27 cellular contexts compared by ENCODE assay signal in the genomic region with DNA sequence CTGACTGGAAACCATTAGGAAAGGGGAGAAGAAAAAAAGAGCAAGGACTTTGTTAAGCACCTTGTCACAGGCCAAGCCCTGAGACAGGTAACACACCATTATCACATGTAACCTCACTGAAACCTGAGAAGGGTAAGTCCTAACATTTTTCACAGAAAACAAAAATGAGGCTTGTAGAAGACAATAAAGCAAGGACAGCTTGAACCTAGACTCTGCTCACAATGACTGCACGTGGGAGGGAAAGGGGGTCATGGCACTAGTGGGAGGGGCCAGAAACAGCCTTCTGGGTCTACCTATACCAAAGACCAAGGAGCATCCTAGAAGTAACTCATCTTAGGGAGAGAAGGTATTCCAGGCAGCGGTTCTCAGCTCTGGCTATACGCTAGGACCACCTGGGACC. TPM values are rescaled to one million over a fixed set of nuclear protein-coding genes. Genes with fewer than 3 reads are reported as not detected.
DNase-seq lines count a peak whose midpoint lies in the region; ATAC-seq lines count a peak whose summit lies in the region.
"Had no signal": no experiment of that assay in that cellular context is flagged by ENCODE, and none has a peak within 500 bp of the region (broad histone marks: within the 10 kb centered on the region; RNA-seq: fewer than 3 reads in every experiment).

No MANE protein-coding gene starts in this region.

- H2BK12ac ChIP-seq in mesenchymal stem cell (ENCODE audit: low read length in 2 of 2) = no peak overlapping the region

- ATAC-seq in HG03469 (IDR thresholded peaks at IDR 0.05; ENCODE audit: unreplicated experiment) = no peak
- ATAC-seq: A549; CD8-positive, alpha-beta T cell; GM12878; PC-3; SK-N-SH treated with all-trans-retinoic acid at 6 μM for 48 hours had no signal

- H2BK120ac ChIP-seq in mesenchymal stem cell (ENCODE audit: low read depth, low read length) = no peak overlapping the region

- H3K36me3 ChIP-seq in SJCRH30 (no peaks in the 10 kb centered on the region; the same call in 1 of the 2 replicates), mesenchymal stem cell (ENCODE audit: control insufficient read depth in 1 of 2, insufficient read depth in 2 of 2, low read depth in 1 of 2, low read length in 2 of 2) (peaks cover 34 to 71% of the 10 kb centered on the region in 2 experiments)
- H3K36me3 ChIP-seq: MG63 had no signal

- no peaks in the 10 kb centered on the region for H3K27me3 Mint-ChIP-seq in activated T-helper 2 cell treated with anti-CD3 and anti-CD28 coated beads, Interferon-gamma antibody, Interleukin-2, Interleukin-4, amounts not matched to agents 10 μg/mL and 5 μg/mL and 100 μg/mL, durations not matched to agents 14 hours and 24 hours and 36 hours (ENCODE audit: low read depth)

- no peak overlapping the region for H2BK5ac ChIP-seq in mesenchymal stem cell (ENCODE audit: low read depth, low read length, poor library complexity, severe bottlenecking)

- H2AK5ac ChIP-seq in mesenchymal stem cell (ENCODE audit: low read length, severe bottlenecking) = peak overlapping the region; percentile 15

- no peaks in the 10 kb centered on the region for H3K9me3 Mint-ChIP-seq in activated T-helper 2 cell treated with anti-CD3 and anti-CD28 coated beads, Interferon-gamma antibody, Interleukin-2, Interleukin-4, amounts not matched to agents 10 μg/mL and 5 μg/mL and 100 μg/mL, durations not matched to agents 14 hours and 24 hours and 36 hours
- H3K9me3 Mint-ChIP-seq: CD8-positive, alpha-beta T cell had no signal

- intact Hi-C loops in activated T-helper 2 cell treated with anti-CD3 and anti-CD28 coated beads, Interferon-gamma antibody, Interleukin-2, Interleukin-4, amounts not matched to agents 10 μg/mL and 5 μg/mL and 100 μg/mL, durations not matched to agents 14 hours and 24 hours and 36 hours (cut with micrococcal nuclease) = no loop called here

- H3K9ac ChIP-seq in mesenchymal stem cell (ENCODE audit: low read length) = no peak overlapping the region

- 89% methylated on average over 3 of the region's 3 CpGs for WGBS in mesenchymal stem cell

- H4K91ac ChIP-seq in mesenchymal stem cell (ENCODE audit: low read length) = no peak overlapping the region

- no peak overlapping the region for H3K4me2 ChIP-seq in mesenchymal stem cell (ENCODE audit: low read length, poor library complexity, severe bottlenecking)
- H3K4me2 ChIP-seq: A549 had no signal

- H3K27me3 ChIP-seq in SJCRH30 (no peaks in the 10 kb centered on the region), mesenchymal stem cell (ENCODE audit: control insufficient read depth in 1 of 2, insufficient read depth in 1 of 2, low read length in 2 of 2) (no peaks in the 10 kb centered on the region)
- H3K27me3 ChIP-seq: MG63 had no signal

- H3K4me3 Mint-ChIP-seq in activated T-helper 2 cell treated with anti-CD3 and anti-CD28 coated beads, Interferon-gamma antibody, Interleukin-2, Interleukin-4, amounts not matched to agents 10 μg/mL and 5 μg/mL and 100 μg/mL, durations not matched to agents 14 hours and 24 hours and 36 hours (ENCODE audit: low read depth) = no peak overlapping the region
- H3K4me3 Mint-ChIP-seq: CD8-positive, alpha-beta T cell had no signal

- H3K4me3 ChIP-seq in SJCRH30 = no peak overlapping the region
- H3K4me3 ChIP-seq in mesenchymal stem cell (ENCODE audit: insufficient read depth in 1 of 2, low read depth in 1 of 2, low read length in 2 of 2) = no peak overlapping the region
- H3K4me3 ChIP-seq: A549, GM12878, MG63 had no signal

- no peak overlapping the region for H3K18ac ChIP-seq in mesenchymal stem cell (ENCODE audit: low read depth in 1 of 2, low read length in 2 of 2)

- no peak overlapping the region for H2AFZ ChIP-seq in mesenchymal stem cell (ENCODE audit: low read depth, low read length)

- H3K4me1 ChIP-seq in SJCRH30 = peaks cover 31% of the 10 kb centered on the region
- peaks cover 17% of the 10 kb centered on the region for H3K4me1 ChIP-seq in mesenchymal stem cell (ENCODE audit: control insufficient read depth, insufficient read depth, low read depth, low read length)
- H3K4me1 ChIP-seq: A549, Caco-2 had no signal

- no peak overlapping the region for H3K4ac ChIP-seq in mesenchymal stem cell (ENCODE audit: low read depth in 1 of 2, low read length in 2 of 2)

- no peak overlapping the region for H3K14ac ChIP-seq in mesenchymal stem cell (ENCODE audit: low read length in 2 of 2)

- no peak overlapping the region for H3K27ac Mint-ChIP-seq in activated T-helper 2 cell treated with anti-CD3 and anti-CD28 coated beads, Interferon-gamma antibody, Interleukin-2, Interleukin-4, amounts not matched to agents 10 μg/mL and 5 μg/mL and 100 μg/mL, durations not matched to agents 14 hours and 24 hours and 36 hours
- H3K27ac Mint-ChIP-seq: CD8-positive, alpha-beta T cell had no signal

- H4K8ac ChIP-seq in mesenchymal stem cell (ENCODE audit: low read length) = no peak overlapping the region

- H3K23ac ChIP-seq in mesenchymal stem cell (ENCODE audit: low read length in 2 of 2) = no peak overlapping the region

- H3K27ac ChIP-seq in SJCRH30 = peak overlapping the region; percentile 62
- no peak overlapping the region for H3K27ac ChIP-seq in mesenchymal stem cell (ENCODE audit: low read length, poor library complexity, severe bottlenecking)
- H3K27ac ChIP-seq: A549, C4-2B had no signal

- H3K36me3 Mint-ChIP-seq in activated T-helper 2 cell treated with anti-CD3 and anti-CD28 coated beads, Interferon-gamma antibody, Interleukin-2, Interleukin-4, amounts not matched to agents 10 μg/mL and 5 μg/mL and 100 μg/mL, durations not matched to agents 14 hours and 24 hours and 36 hours (ENCODE audit: low read depth) = peaks cover 7% of the 10 kb centered on the region
- H3K36me3 Mint-ChIP-seq: CD8-positive, alpha-beta T cell had no signal

- H3K9me3 ChIP-seq in SJCRH30 (replicated peaks) = no peaks in the 10 kb centered on the region
- H3K9me3 ChIP-seq in mesenchymal stem cell (ENCODE audit: control insufficient read depth, low read length) = no peaks in the 10 kb centered on the region
- H3K9me3 ChIP-seq: A549, Caco-2, MG63 had no signal

- no peak overlapping the region for H2BK15ac ChIP-seq in mesenchymal stem cell (ENCODE audit: low read depth, poor library complexity, severe bottlenecking)

- peaks cover 23% of the 10 kb centered on the region for H3K4me1 Mint-ChIP-seq in activated T-helper 2 cell treated with anti-CD3 and anti-CD28 coated beads, Interferon-gamma antibody, Interleukin-2, Interleukin-4, amounts not matched to agents 10 μg/mL and 5 μg/mL and 100 μg/mL, durations not matched to agents 14 hours and 24 hours and 36 hours (ENCODE audit: low read depth)

- H3K79me1 ChIP-seq in mesenchymal stem cell (replicated peaks; ENCODE audit: low read length, poor library complexity, severe bottlenecking) = peaks cover 22% of the 10 kb centered on the region

- DNase-seq in activated effector memory CD4-positive, alpha-beta T cell treated with anti-CD3 and anti-CD28 coated beads, Interleukin-2, amount 50 U/mL, for 16 hours = peak; percentile 21
- DNase-seq in activated effector memory CD4-positive, alpha-beta T cell treated with Interleukin-2 at 50 U/mL for 16 hours = no peak
- no peak for DNase-seq in SJCRH30
- DNase-seq in mesenchymal stem cell = no peak
- no peak for DNase-seq in LoVo (ENCODE audit: low spot score)
- DNase-seq in activated T-helper 2 cell treated with anti-CD3 and anti-CD28 coated beads, Interferon-gamma antibody, Interleukin-2, Interleukin-4, amounts not matched to agents 10 μg/mL and 5 μg/mL and 100 μg/mL, durations not matched to agents 14 hours and 24 hours and 36 hours (ENCODE audit: low spot score) = no peak
- DNase-seq: AML-193; Caco-2; CD8-positive, alpha-beta T cell; DMS79; EL; GDM1; KBM-7; MG63; NCI-H1417; NCI-H1694; NCI-H2029 treated with DMSO at 0.1 percent for 48 hours; NCI-H2171; NCI-H226; NCI-H510A; PC-3 had no signal

RNA-seq across cellular contexts. Expression of gene TK2, which starts 7.5 kb away (rescaled TPM):
- total RNA-seq in SJCRH30 (2014; rRNA removed; shearing (Covaris generic)) = 14.8 and 16.0 TPM in 2 replicates
- polyA plus RNA-seq in mesenchymal stem cell (2013, experiment 1 of 2) = 12.5 TPM
- polyA plus RNA-seq in mesenchymal stem cell (2013, experiment 2 of 2) = 12.8 TPM
- 5.9 and 7.3 TPM in 2 replicates for total RNA-seq in activated T-helper 2 cell treated with anti-CD3 and anti-CD28 coated beads, Interferon-gamma antibody, Interleukin-2, Interleukin-4, amounts not matched to agents 10 μg/mL and 5 μg/mL and 100 μg/mL, durations not matched to agents 14 hours and 24 hours and 36 hours

RNA-seq across cellular contexts. Expression of gene CKLF, which starts 10.0 kb away (rescaled TPM):
- 121 and 127 TPM in 2 replicates for total RNA-seq in SJCRH30 (2014; rRNA removed; shearing (Covaris generic))
- 47.1 TPM for polyA plus RNA-seq in mesenchymal stem cell (2013, experiment 1 of 2)
- polyA plus RNA-seq in mesenchymal stem cell (2013, experiment 2 of 2) = 49.9 TPM
- total RNA-seq in activated T-helper 2 cell treated with anti-CD3 and anti-CD28 coated beads, Interferon-gamma antibody, Interleukin-2, Interleukin-4, amounts not matched to agents 10 μg/mL and 5 μg/mL and 100 μg/mL, durations not matched to agents 14 hours and 24 hours and 36 hours = 102 and 110 TPM in 2 replicates

RNA-seq across cellular contexts. Expression of gene CMTM1, which starts 23.8 kb away (rescaled TPM):
- 6.6 and 8.2 TPM in 2 replicates for total RNA-seq in SJCRH30 (2014; rRNA removed; shearing (Covaris generic))
- polyA plus RNA-seq in mesenchymal stem cell (2013, experiment 1 of 2) = 1.8 TPM
- polyA plus RNA-seq in mesenchymal stem cell (2013, experiment 2 of 2) = 1.5 TPM
- 9.1 and 10.7 TPM in 2 replicates for total RNA-seq in activated T-helper 2 cell treated with anti-CD3 and anti-CD28 coated beads, Interferon-gamma antibody, Interleukin-2, Interleukin-4, amounts not matched to agents 10 μg/mL and 5 μg/mL and 100 μg/mL, durations not matched to agents 14 hours and 24 hours and 36 hours

RNA-seq across cellular contexts. Expression of gene CMTM2, which starts 36.9 kb away (rescaled TPM):
- total RNA-seq in SJCRH30 (2014; rRNA removed; shearing (Covaris generic)) = 5.4 and 6.2 TPM in 2 replicates
- polyA plus RNA-seq in mesenchymal stem cell (2013, experiment 1 of 2) = not detected
- not detected for polyA plus RNA-seq in mesenchymal stem cell (2013, experiment 2 of 2)
- total RNA-seq in activated T-helper 2 cell treated with anti-CD3 and anti-CD28 coated beads, Interferon-gamma antibody, Interleukin-2, Interleukin-4, amounts not matched to agents 10 μg/mL and 5 μg/mL and 100 μg/mL, durations not matched to agents 14 hours and 24 hours and 36 hours = 0.30 and 0.53 TPM in 2 replicates
- total RNA-seq: Caco-2; CD8-positive, alpha-beta T cell; LHCN-M2; PC-3 had no signal
